10 cellular contexts compared by ENCODE assay signal in genomic region chr4:2487632-2488031, GRCh38. TPM values are rescaled to one million over a fixed set of nuclear protein-coding genes. Genes with fewer than 3 reads are reported as not detected.
DNase-seq lines count a peak whose midpoint lies in the region; ATAC-seq and TF ChIP-seq lines count a peak whose summit lies in the region.
"Had no signal": no experiment of that assay in that cellular context is flagged by ENCODE, and none has a peak within 500 bp of the region (broad histone marks: within the 10 kb centered on the region; RNA-seq: fewer than 3 reads in every experiment).

No MANE protein-coding gene starts in this region.

- in situ Hi-C loops in Panc1 (cut with HindIII; ENCODE audit: low pct_unique_long_range_greater_than_20kb, low sequenced_read_pairs) = no loop called here
- in situ Hi-C loops in KBM-7 (cut with MboI; ENCODE audit: low pct_unique_long_range_greater_than_20kb, low sequenced_read_pairs) = no loop called here

- H3K27me3 Mint-ChIP-seq in activated CD4-positive, alpha-beta T cell treated with anti-CD3 and anti-CD28 coated beads, Interleukin-2, amount 10 ng/mL, durations not matched to agents 7 days and 5 days = no peaks in the 10 kb centered on the region
- H3K27me3 Mint-ChIP-seq in stimulated activated naive B cell treated with anti-CD40 and anti-IgM and Interleukin-4, amounts not matched to agents 10 μg/mL and 1 μg/mL and 100 μg/mL, for 72 hours = no peaks in the 10 kb centered on the region

- no peaks in the 10 kb centered on the region for H3K9me3 Mint-ChIP-seq in activated CD4-positive, alpha-beta T cell treated with anti-CD3 and anti-CD28 coated beads, Interleukin-2, amount 10 ng/mL, durations not matched to agents 7 days and 5 days
- no peaks in the 10 kb centered on the region for H3K9me3 Mint-ChIP-seq in stimulated activated naive B cell treated with anti-CD40 and anti-IgM and Interleukin-4, amounts not matched to agents 10 μg/mL and 1 μg/mL and 100 μg/mL, for 72 hours

- POLR2A ChIA-PET in activated CD4-positive, alpha-beta T cell treated with anti-CD3 and anti-CD28 coated beads, Interleukin-2, amount 10 ng/mL, durations not matched to agents 7 days and 5 days (lab: Charles Lee) = no interaction called here
- POLR2A ChIA-PET in Panc1 (lab: Charles Lee) = no interaction called here

- H3K27me3 ChIP-seq in Panc1 (ENCODE audit: control insufficient read depth, insufficient read depth, low read length) = no peaks in the 10 kb centered on the region

- H3K27ac ChIP-seq in Panc1 (ENCODE audit: low read length) = no peak overlapping the region

- H3K36me3 Mint-ChIP-seq in activated CD4-positive, alpha-beta T cell treated with anti-CD3 and anti-CD28 coated beads, Interleukin-2, amount 10 ng/mL, durations not matched to agents 7 days and 5 days (ENCODE audit: low read depth) = peaks cover 31% of the 10 kb centered on the region
- H3K36me3 Mint-ChIP-seq in stimulated activated naive B cell treated with anti-CD40 and anti-IgM and Interleukin-4, amounts not matched to agents 10 μg/mL and 1 μg/mL and 100 μg/mL, for 72 hours = peaks cover 20 to 41% of the 10 kb centered on the region in 2 donors

- no TSS peak for BruUV-seq in Panc1 (replicated peaks; lab: Mats Ljungman, UMichigan)

- no peak for TF ChIP-seq CTCF in Panc1 (IDR thresholded peaks at IDR 0.05)

- peak; percentile 61 for ATAC-seq in HG02571 (IDR thresholded peaks at IDR 0.05; ENCODE audit: unreplicated experiment)
- ATAC-seq in Panc1 = peak; percentile 22; the same call in 1 of the 2 replicates
- ATAC-seq in stimulated activated naive B cell treated with anti-CD40 and anti-IgM and Interleukin-4, amounts not matched to agents 10 μg/mL and 1 μg/mL and 100 μg/mL, for 72 hours (replicated peaks) = peak; percentile 77 to 78

- no peaks in the 10 kb centered on the region for H3K9me3 ChIP-seq in Panc1 (ENCODE audit: control insufficient read depth, insufficient read depth, low read depth, low read length)

- H3K27ac Mint-ChIP-seq in activated CD4-positive, alpha-beta T cell treated with anti-CD3 and anti-CD28 coated beads, Interleukin-2, amount 10 ng/mL, durations not matched to agents 7 days and 5 days = peak overlapping the region; percentile 19
- peak overlapping the region; percentile 80 for H3K27ac Mint-ChIP-seq in stimulated activated naive B cell treated with anti-CD40 and anti-IgM and Interleukin-4, amounts not matched to agents 10 μg/mL and 1 μg/mL and 100 μg/mL, for 72 hours

- intact Hi-C loops in Panc1 (cut with micrococcal nuclease; ENCODE audit: unreplicated experiment) = no loop called here

- CTCF ChIA-PET in activated CD4-positive, alpha-beta T cell treated with anti-CD3 and anti-CD28 coated beads, Interleukin-2, amount 10 ng/mL, durations not matched to agents 7 days and 5 days (lab: Charles Lee) = interaction anchor here (0.5 to 0.8 kb wide), 2 partner anchors 174 to 267 kb away, joined by 3 to 5 read pairs; no protein-coding TSS in a partner anchor
- CTCF ChIA-PET in Panc1 (lab: Charles Lee) = no interaction called here

- no peak overlapping the region for H3K4me3 ChIP-seq in Panc1 (ENCODE audit: low read depth in 2 of 2, low read length in 2 of 2)
- H3K4me3 ChIP-seq: lung had no signal

- no peak for DNase-seq in activated CD4-positive, alpha-beta T cell treated with anti-CD3 and anti-CD28 coated beads, Interleukin-2, amount 10 ng/mL, durations not matched to agents 7 days and 5 days
- no peak for DNase-seq in activated CD4-positive, alpha-beta T cell treated with anti-CD3 and anti-CD28 coated beads, Interleukin-2, amount 50 U/mL, for 1 hour
- DNase-seq in Panc1 (ENCODE audit: low read depth, low spot score) (no peak), KBM-7 (no peak), NCI-H1436 (lab: John Stamatoyannopoulos, UW) (no peak), NCI-H2081 treated with DMSO at 0.1 percent for 48 hours (lab: John Stamatoyannopoulos, UW) (no peak)
- peak; percentile 26 for DNase-seq in stimulated activated naive B cell treated with anti-CD40 and anti-IgM and Interleukin-4, amounts not matched to agents 10 μg/mL and 1 μg/mL and 100 μg/mL, for 72 hours
- DNase-seq: NCI-H2227 treated with DMSO at 0.1 percent for 48 hours had no signal

- no peaks in the 10 kb centered on the region; the same call in 1 of the 2 replicates for H3K36me3 ChIP-seq in Panc1 (ENCODE audit: control insufficient read depth, insufficient read depth, low read length)

- no peak overlapping the region for H3K4me3 Mint-ChIP-seq in activated CD4-positive, alpha-beta T cell treated with anti-CD3 and anti-CD28 coated beads, Interleukin-2, amount 10 ng/mL, durations not matched to agents 7 days and 5 days
- H3K4me3 Mint-ChIP-seq in stimulated activated naive B cell treated with anti-CD40 and anti-IgM and Interleukin-4, amounts not matched to agents 10 μg/mL and 1 μg/mL and 100 μg/mL, for 72 hours = peak overlapping the region; percentile 4 to 18

- no peaks in the 10 kb centered on the region; the same call in 1 of the 2 replicates for H3K4me1 ChIP-seq in Panc1 (ENCODE audit: control insufficient read depth, insufficient read depth, low read length)

- peaks cover 55% of the 10 kb centered on the region for H3K4me1 Mint-ChIP-seq in activated CD4-positive, alpha-beta T cell treated with anti-CD3 and anti-CD28 coated beads, Interleukin-2, amount 10 ng/mL, durations not matched to agents 7 days and 5 days
- peaks cover 50 to 72% of the 10 kb centered on the region in 2 donors for H3K4me1 Mint-ChIP-seq in stimulated activated naive B cell treated with anti-CD40 and anti-IgM and Interleukin-4, amounts not matched to agents 10 μg/mL and 1 μg/mL and 100 μg/mL, for 72 hours

RNA-seq across cellular contexts. Expression of gene RNF4, which starts 18.7 kb away (rescaled TPM):
- 100 to 1,000 TPM in 1 of 2 experiments, 10 to 100 TPM in 1; 96.2 to 102 TPM for total RNA-seq in activated CD4-positive, alpha-beta T cell treated with anti-CD3 and anti-CD28 coated beads, Interleukin-2, amount 10 ng/mL, durations not matched to agents 7 days and 5 days
- total RNA-seq in Panc1 (2021; ENCODE audit: unreplicated experiment) = 55.0 TPM
- polyA plus RNA-seq in Panc1 (2012; ENCODE audit: insufficient read length) = 59.0 TPM

RNA-seq across cellular contexts. Expression of gene FAM193A, which starts 48.8 kb away (rescaled TPM):
- 10 to 100 TPM; 33.2 to 35.5 TPM for total RNA-seq in activated CD4-positive, alpha-beta T cell treated with anti-CD3 and anti-CD28 coated beads, Interleukin-2, amount 10 ng/mL, durations not matched to agents 7 days and 5 days
- 25.7 TPM for total RNA-seq in Panc1 (2021; ENCODE audit: unreplicated experiment)
- 16.8 TPM for polyA plus RNA-seq in Panc1 (2012; ENCODE audit: insufficient read length)

Comparison
In these comparisons a context has a peak if more than half of its experiments do, and no peak if none do; other contexts are left out.
1. ATAC-seq: peak in every context shown above with its lines; median percentile 78 in stimulated activated naive B cell treated with anti-CD40 and anti-IgM and Interleukin-4, amounts not matched to agents 10 μg/mL and 1 μg/mL and 100 μg/mL, for 72 hours; 61 in HG02571; 22 in Panc1.